Comparison of ENCODE assay signal across 9 cellular contexts in the genomic region with DNA sequence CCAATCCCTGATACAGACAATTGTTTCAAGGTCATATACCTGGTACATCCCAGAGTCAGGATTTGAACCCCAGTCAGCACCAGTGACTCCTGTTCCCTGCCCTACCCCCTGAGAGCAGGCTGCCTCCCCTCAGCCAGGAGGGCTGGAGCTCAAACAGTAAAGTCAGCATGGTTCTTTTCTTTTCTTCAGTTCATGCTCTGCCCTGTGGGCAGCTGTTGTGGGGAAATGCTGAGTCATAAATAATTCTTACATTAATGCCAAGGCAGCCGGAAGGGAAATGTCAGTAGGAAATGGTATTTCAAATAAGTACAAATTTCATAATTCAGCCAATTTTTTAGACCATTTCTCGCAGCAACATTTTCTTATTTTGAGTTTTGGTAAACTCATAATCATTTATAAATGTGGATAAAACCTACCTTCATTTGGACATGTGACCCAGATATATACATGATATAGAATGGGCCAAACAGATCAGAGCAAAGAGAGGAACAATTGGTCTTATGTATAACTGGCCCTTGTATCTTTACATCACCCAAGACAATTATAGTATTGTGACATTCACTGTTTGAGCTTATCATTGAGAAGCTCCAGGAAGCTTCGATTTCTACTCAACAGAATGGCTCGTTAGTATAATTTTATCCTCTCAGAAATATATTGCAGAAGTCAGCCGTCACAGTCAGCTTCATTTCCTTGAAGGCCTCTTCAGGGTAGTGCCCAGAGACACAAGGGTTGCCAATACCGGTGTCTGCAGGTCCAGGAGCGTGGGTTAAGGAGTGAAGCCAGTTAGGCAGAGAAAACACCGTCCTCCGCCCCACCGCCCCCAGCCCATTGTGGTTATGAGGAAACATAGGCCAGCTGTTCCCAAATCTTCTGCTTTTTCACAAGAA. TPM values are rescaled to one million over a fixed set of nuclear protein-coding genes. Genes with fewer than 3 reads are reported as not detected.
DNase-seq lines count a peak whose midpoint lies in the region; FAIRE-seq and TF ChIP-seq lines count a peak whose summit lies in the region.
"Had no signal": no experiment of that assay in that cellular context is flagged by ENCODE, and none has a peak within 500 bp of the region (broad histone marks: within the 10 kb centered on the region; RNA-seq: fewer than 3 reads in every experiment).

No MANE protein-coding gene starts in this region.

- no peaks in the 10 kb centered on the region for H3K9me3 Mint-ChIP-seq in activated naive CD4-positive, alpha-beta T cell treated with anti-CD3 and anti-CD28 coated beads, Interleukin-2, amount 50 U/mL, for 24 hours
- H3K9me3 Mint-ChIP-seq in astrocyte (ENCODE audit: unreplicated experiment) = no peaks in the 10 kb centered on the region

- no peak overlapping the region for H3K4me3 ChIP-seq in Karpas-422 (ENCODE audit: low read length)
- H3K4me3 ChIP-seq in astrocyte (ENCODE audit: insufficient read depth, low read depth, low read length) = no peak overlapping the region
- no peak overlapping the region for H3K4me3 ChIP-seq in liver (ENCODE audit: low read depth in 1 of 3, low read length in 3 of 3)
- H3K4me3 ChIP-seq in effector memory CD4-positive, alpha-beta T cell (ENCODE audit: insufficient read depth, low read depth, low read length, poor library complexity, severe bottlenecking) = no peak overlapping the region

- H2AFZ ChIP-seq in Karpas-422 (ENCODE audit: low read length) (no peak overlapping the region; the same call in 1 of the 2 replicates), astrocyte (ENCODE audit: low read depth, low read length) (peak overlapping the region; percentile 58)

- FAIRE-seq in astrocyte (lab: Jason Lieb, UNC) = no peak
- FAIRE-seq: G401.6 had no signal

- H3K9me2 ChIP-seq in Karpas-422 (replicated peaks; ENCODE audit: insufficient read depth, low read length) = no peaks in the 10 kb centered on the region

- H3K27ac Mint-ChIP-seq in activated naive CD4-positive, alpha-beta T cell treated with anti-CD3 and anti-CD28 coated beads, Interleukin-2, amount 50 U/mL, for 24 hours = peak overlapping the region; percentile 83
- peak overlapping the region; percentile 97 for H3K27ac Mint-ChIP-seq in astrocyte (ENCODE audit: unreplicated experiment)

- H3K9me3 ChIP-seq in Karpas-422 (ENCODE audit: low read length) (no peaks in the 10 kb centered on the region), astrocyte (ENCODE audit: insufficient read depth, low read depth, low read length) (no peaks in the 10 kb centered on the region), liver (ENCODE audit: control insufficient read depth in 4 of 4, low read length in 3 of 4) (no peaks in the 10 kb centered on the region)
- H3K9me3 ChIP-seq in effector memory CD4-positive, alpha-beta T cell (ENCODE audit: control insufficient read depth, low read length) = no peaks in the 10 kb centered on the region

- H3K79me2 ChIP-seq in Karpas-422 (ENCODE audit: low read length) (no peaks in the 10 kb centered on the region), astrocyte (ENCODE audit: insufficient read depth, low read length) (no peaks in the 10 kb centered on the region)

- H3K27me3 Mint-ChIP-seq in activated naive CD4-positive, alpha-beta T cell treated with anti-CD3 and anti-CD28 coated beads, Interleukin-2, amount 50 U/mL, for 24 hours = no peaks in the 10 kb centered on the region
- H3K27me3 Mint-ChIP-seq in astrocyte (ENCODE audit: low read depth, unreplicated experiment) = no peaks in the 10 kb centered on the region

- H3K4me1 Mint-ChIP-seq in activated naive CD4-positive, alpha-beta T cell treated with anti-CD3 and anti-CD28 coated beads, Interleukin-2, amount 50 U/mL, for 24 hours = peaks cover 51% of the 10 kb centered on the region
- H3K4me1 Mint-ChIP-seq in astrocyte (ENCODE audit: low read depth, unreplicated experiment) = peaks cover 33% of the 10 kb centered on the region

- H3K9ac ChIP-seq in Karpas-422 (ENCODE audit: low read length) (no peak overlapping the region), astrocyte (ENCODE audit: low read length) (no peak overlapping the region), liver (ENCODE audit: low read depth in 1 of 2, low read length in 2 of 2) (no peak overlapping the region)

- H3K4me3 Mint-ChIP-seq in activated naive CD4-positive, alpha-beta T cell treated with anti-CD3 and anti-CD28 coated beads, Interleukin-2, amount 50 U/mL, for 24 hours = peak overlapping the region; percentile 15
- H3K4me3 Mint-ChIP-seq in astrocyte (ENCODE audit: unreplicated experiment) = no peak overlapping the region

- no peaks in the 10 kb centered on the region for H3K36me3 Mint-ChIP-seq in activated naive CD4-positive, alpha-beta T cell treated with anti-CD3 and anti-CD28 coated beads, Interleukin-2, amount 50 U/mL, for 24 hours
- H3K36me3 Mint-ChIP-seq in astrocyte (ENCODE audit: low read depth, unreplicated experiment) = no peaks in the 10 kb centered on the region

- TF ChIP-seq CTCF in astrocyte (IDR thresholded peaks at IDR 0.05; ENCODE audit: insufficient read depth, low read depth, low read length) (no peak), liver (IDR thresholded peaks at IDR 0.05; ENCODE audit: low read depth, low read length, missing input control) (no peak), GM20000 (IDR thresholded peaks at IDR 0.05; ENCODE audit: extremely low read depth, missing control alignments) (no peak)

- H3K4me2 ChIP-seq in Karpas-422 (ENCODE audit: low read depth, low read length, poor library complexity, severe bottlenecking) = no peak overlapping the region
- H3K4me2 ChIP-seq in astrocyte (ENCODE audit: low read length) = peak overlapping the region; percentile 31

- TF ChIP-seq RAD21 in liver (IDR thresholded peaks at IDR 0.05) = no peak

- H3K27ac ChIP-seq in Karpas-422 (ENCODE audit: low read length) (no peak overlapping the region), astrocyte (ENCODE audit: low read depth, low read length) (no peak overlapping the region), liver (ENCODE audit: low read depth in 1 of 2, low read length in 2 of 2) (peak overlapping the region in 1 of 2 donors; percentile 35)
- H3K27ac ChIP-seq in effector memory CD4-positive, alpha-beta T cell (ENCODE audit: insufficient read depth, low read length, poor library complexity, severe bottlenecking) = no peak overlapping the region

- H3K27me3 ChIP-seq in Karpas-422 (ENCODE audit: low read length) = no peaks in the 10 kb centered on the region
- H3K27me3 ChIP-seq in astrocyte (ENCODE audit: insufficient read depth, low read length) = no peaks in the 10 kb centered on the region
- no peaks in the 10 kb centered on the region for H3K27me3 ChIP-seq in liver (ENCODE audit: control insufficient read depth in 4 of 4, insufficient read depth in 4 of 4, low read length in 3 of 4)
- H3K27me3 ChIP-seq in effector memory CD4-positive, alpha-beta T cell (replicated peaks; ENCODE audit: control insufficient read depth, insufficient read depth, low read length, poor library complexity, severe bottlenecking) = no peaks in the 10 kb centered on the region

- H3K36me3 ChIP-seq in Karpas-422 (ENCODE audit: insufficient read depth, low read length) (no peaks in the 10 kb centered on the region), astrocyte (ENCODE audit: insufficient read depth, low read length) (no peaks in the 10 kb centered on the region), liver (ENCODE audit: control insufficient read depth in 4 of 4, insufficient read depth in 3 of 4, low read depth in 1 of 4, low read length in 3 of 4) (no peaks in the 10 kb centered on the region)
- H3K36me3 ChIP-seq in effector memory CD4-positive, alpha-beta T cell (ENCODE audit: control insufficient read depth, insufficient read depth, low read length) = no peaks in the 10 kb centered on the region

- no peak for DNase-seq in activated naive CD4-positive, alpha-beta T cell (lab: John Stamatoyannopoulos, UW)
- DNase-seq in Karpas-422 (peak; percentile 45), astrocyte (ENCODE audit: low read depth) (peak; percentile 61), SHP77 (lab: John Stamatoyannopoulos, UW) (no peak), GM20000 (ENCODE audit: low spot score) (no peak)
- DNase-seq in effector memory CD4-positive, alpha-beta T cell = no peak

- H4K20me1 ChIP-seq in Karpas-422 (ENCODE audit: insufficient read depth, low read depth, low read length) (no peaks in the 10 kb centered on the region), astrocyte (ENCODE audit: insufficient read depth, low read length) (no peaks in the 10 kb centered on the region)

- H3K4me1 ChIP-seq in Karpas-422 (ENCODE audit: low read length) (no peaks in the 10 kb centered on the region), astrocyte (ENCODE audit: insufficient read depth, low read length) (peaks cover 24% of the 10 kb centered on the region), liver (ENCODE audit: control insufficient read depth in 4 of 4, insufficient read depth in 4 of 4, low read length in 3 of 4) (no peaks in the 10 kb centered on the region)
- no peaks in the 10 kb centered on the region for H3K4me1 ChIP-seq in effector memory CD4-positive, alpha-beta T cell (ENCODE audit: control insufficient read depth, insufficient read depth, low read length, poor library complexity, severe bottlenecking)

- 71% methylated on average over 10 of the region's 10 CpGs for WGBS in liver

TF ChIP-seq in liver, 16 proteins besides CTCF, POLR2A, EP300 and RAD21:
- TF ChIP-seq SP1 (IDR thresholded peaks at IDR 0.05) (no peak), RXRA (IDR thresholded peaks at IDR 0.05) (no peak)
- TF ChIP-seq, protein P1, sequence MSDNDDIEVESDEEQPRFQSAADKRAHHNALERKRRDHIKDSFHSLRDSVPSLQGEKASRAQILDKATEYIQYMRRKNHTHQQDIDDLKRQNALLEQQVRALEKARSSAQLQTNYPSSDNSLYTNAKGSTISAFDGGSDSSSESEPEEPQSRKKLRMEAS (IDR thresholded peaks at IDR 0.05) = peak; percentile 40
TF ChIP-seq in liver: peak in this region for 1.

RNA-seq across cellular contexts. Expression of a gene that starts 28.0 kb away (rescaled TPM):
- total RNA-seq in Karpas-422 (2014; rRNA removed; shearing (Covaris generic); ENCODE audit: low replicate concordance) = not detected in 2 replicates
- not detected in 2 replicates for total RNA-seq in astrocyte
- total RNA-seq in liver = not detected
- not detected for polyA plus RNA-seq in liver

RNA-seq across cellular contexts. Expression of a gene that starts 36.7 kb away (rescaled TPM):
- not detected in 2 replicates for total RNA-seq in Karpas-422 (2014; rRNA removed; shearing (Covaris generic); ENCODE audit: low replicate concordance)
- not detected in 2 replicates for total RNA-seq in astrocyte
- total RNA-seq in liver = not detected
- not detected for polyA plus RNA-seq in liver

RNA-seq across cellular contexts. Expression of a gene that starts 56.2 kb away (rescaled TPM):
- total RNA-seq in Karpas-422 (2014; rRNA removed; shearing (Covaris generic); ENCODE audit: low replicate concordance) = 35.6 and 121 TPM in 2 replicates
- total RNA-seq in astrocyte (84.1 and 87.9 TPM in 2 replicates), liver (10 to 100 TPM; 23.0 to 49.7 TPM)
- polyA plus RNA-seq in liver = 10 to 100 TPM in 1 of 2 donors, 1 to 10 TPM in 1; 8.5 to 24.3 TPM

Comparison
In these comparisons a context has a peak if more than half of its experiments do, and no peak if none do; other contexts are left out.
1. DNase-seq: peak in Karpas-422 (single experiment) and astrocyte (single experiment); none in activated naive CD4-positive, alpha-beta T cell (0 of 4), effector memory CD4-positive, alpha-beta T cell (0 of 3), SHP77 (0 of 2) and GM20000 (single experiment).